ENCODE assay signal across 19 cellular contexts in genomic region chr5:151179489-151179840, GRCh38. TPM values are rescaled to one million over a fixed set of nuclear protein-coding genes. Genes with fewer than 3 reads are reported as not detected.
DNase-seq lines count a peak whose midpoint lies in the region; ATAC-seq and TF ChIP-seq lines count a peak whose summit lies in the region.
"Had no signal": no experiment of that assay in that cellular context is flagged by ENCODE, and none has a peak within 500 bp of the region (broad histone marks: within the 10 kb centered on the region; RNA-seq: fewer than 3 reads in every experiment).

No MANE protein-coding gene starts in this region.

- no peaks in the 10 kb centered on the region for H3K79me1 ChIP-seq in mesenchymal stem cell (replicated peaks; ENCODE audit: low read length, poor library complexity, severe bottlenecking)

- H3K9ac ChIP-seq in Karpas-422 (ENCODE audit: low read length) (peak overlapping the region; percentile 54), mesenchymal stem cell (ENCODE audit: low read length) (no peak overlapping the region)
- H3K9ac ChIP-seq: GM23248 had no signal

- H3K4me2 ChIP-seq in Karpas-422 (ENCODE audit: low read depth, low read length, poor library complexity, severe bottlenecking): peak overlapping the region; percentile 7
- no peak overlapping the region for H3K4me2 ChIP-seq in mesenchymal stem cell (ENCODE audit: low read length, poor library complexity, severe bottlenecking)

- H2AK5ac ChIP-seq in mesenchymal stem cell (ENCODE audit: low read length, severe bottlenecking): no peak overlapping the region

- DNase-seq in activated CD8-positive, alpha-beta memory T cell treated with anti-CD3 and anti-CD28 coated beads, Interleukin-2, amount 10 ng/mL, durations not matched to agents 7 days and 5 days: peak; percentile 38
- DNase-seq in activated CD8-positive, alpha-beta memory T cell treated with anti-CD3 and anti-CD28 coated beads, Interleukin-2, amount 50 U/mL, for 48 hours: no peak
- DNase-seq in Karpas-422 (no peak), coronary artery (ENCODE audit: low spot score) (peak; percentile 9), gastrocnemius medialis (no peak), mesenchymal stem cell (no peak), posterior vena cava (ENCODE audit: low spot score) (no peak)
- DNase-seq: 8988T, DMS 273 treated with DMSO at 0.1 percent for 48 hours, GDM1, GM23248, KBM-7, NCI-H1048, NCI-H1436 treated with DMSO at 0.1 percent for 48 hours, NCI-H2029 treated with DMSO at 0.1 percent for 48 hours, NCI-H748 treated with DMSO at 0.1 percent for 48 hours, PC-3 had no signal

- H2BK12ac ChIP-seq in mesenchymal stem cell (ENCODE audit: low read length in 2 of 2): no peak overlapping the region

- H3K18ac ChIP-seq in mesenchymal stem cell (ENCODE audit: low read depth in 1 of 2, low read length in 2 of 2): no peak overlapping the region

- WGBS in mesenchymal stem cell: 98% methylated on average over 4 of the region's 4 CpGs

- no peaks in the 10 kb centered on the region for H3K79me2 ChIP-seq in Karpas-422 (ENCODE audit: low read length)

- H2AFZ ChIP-seq in Karpas-422 (ENCODE audit: low read length) (no peak overlapping the region), mesenchymal stem cell (ENCODE audit: low read depth, low read length) (no peak overlapping the region)
- H2AFZ ChIP-seq: GM23248 had no signal

- peak overlapping the region; percentile 88 for H3K27ac ChIP-seq in Karpas-422 (ENCODE audit: low read length)
- no peak overlapping the region for H3K27ac ChIP-seq in coronary artery
- H3K27ac ChIP-seq in gastrocnemius medialis: peak overlapping the region in 3 of 4 donors; percentile 0 to 70 (median 50)
- H3K27ac ChIP-seq in mesenchymal stem cell (ENCODE audit: low read length, poor library complexity, severe bottlenecking): no peak overlapping the region
- H3K27ac ChIP-seq: GM23248 had no signal

- H2BK15ac ChIP-seq in mesenchymal stem cell (ENCODE audit: low read depth, poor library complexity, severe bottlenecking): no peak overlapping the region

- H3K4me3 Mint-ChIP-seq in activated CD8-positive, alpha-beta memory T cell treated with anti-CD3 and anti-CD28 coated beads, Interleukin-2, amount 10 ng/mL, durations not matched to agents 7 days and 5 days: no peak overlapping the region

- intact Hi-C loops in gastrocnemius medialis (cut with DNase I; ENCODE audit: low total_unique reads) (loop anchor here (10.0 kb wide), 1 partner anchor 385 kb away; no protein-coding TSS in a partner anchor), posterior vena cava (cut with DNase I) (loop anchor here in 1 of 2 donors (10.0 kb wide), 1 partner anchor 45 kb away; the partner anchor contains the start of gene CCDC69)

- no peaks in the 10 kb centered on the region for H3K9me3 Mint-ChIP-seq in activated CD8-positive, alpha-beta memory T cell treated with anti-CD3 and anti-CD28 coated beads, Interleukin-2, amount 10 ng/mL, durations not matched to agents 7 days and 5 days (ENCODE audit: low read depth)

- TF ChIP-seq POLR2A in gastrocnemius medialis (IDR thresholded peaks at IDR 0.05): no peak

- H3K9me3 ChIP-seq in Karpas-422 (ENCODE audit: low read length) (no peaks in the 10 kb centered on the region), gastrocnemius medialis (no peaks in the 10 kb centered on the region), mesenchymal stem cell (ENCODE audit: control insufficient read depth, low read length) (no peaks in the 10 kb centered on the region)

- H3K4me3 ChIP-seq in Karpas-422 (ENCODE audit: low read length) (no peak overlapping the region), coronary artery (no peak overlapping the region), gastrocnemius medialis (no peak overlapping the region), mesenchymal stem cell (ENCODE audit: insufficient read depth in 1 of 2, low read depth in 1 of 2, low read length in 2 of 2) (no peak overlapping the region)
- H3K4me3 ChIP-seq: GM23248 had no signal

- no peak overlapping the region for H3K4ac ChIP-seq in mesenchymal stem cell (ENCODE audit: low read depth in 1 of 2, low read length in 2 of 2)

- H3K4me1 Mint-ChIP-seq in activated CD8-positive, alpha-beta memory T cell treated with anti-CD3 and anti-CD28 coated beads, Interleukin-2, amount 10 ng/mL, durations not matched to agents 7 days and 5 days: no peaks in the 10 kb centered on the region

- peaks cover 19% of the 10 kb centered on the region for H3K36me3 Mint-ChIP-seq in activated CD8-positive, alpha-beta memory T cell treated with anti-CD3 and anti-CD28 coated beads, Interleukin-2, amount 10 ng/mL, durations not matched to agents 7 days and 5 days

- ATAC-seq in activated CD8-positive, alpha-beta memory T cell treated with anti-CD3 and anti-CD28 coated beads, Interleukin-2, amount 10 ng/mL, durations not matched to agents 7 days and 5 days: no peak
- ATAC-seq in gastrocnemius medialis (no peak), HG03469 (IDR thresholded peaks at IDR 0.05; ENCODE audit: unreplicated experiment) (no peak)
- ATAC-seq: HCT116, PC-3 had no signal

- CTCF ChIA-PET in activated CD8-positive, alpha-beta memory T cell treated with anti-CD3 and anti-CD28 coated beads, Interleukin-2, amount 10 ng/mL, durations not matched to agents 7 days and 5 days (lab: Charles Lee): interaction anchor here (0.9 kb wide), 1 partner anchor 128 kb away, joined by 3 read pairs; no protein-coding TSS in a partner anchor

- no peak overlapping the region for H3K14ac ChIP-seq in mesenchymal stem cell (ENCODE audit: low read length in 2 of 2)

- H3K36me3 ChIP-seq in Karpas-422 (ENCODE audit: insufficient read depth, low read length) (peaks cover 51% of the 10 kb centered on the region), gastrocnemius medialis (peaks cover 0 to 28% of the 10 kb centered on the region in 2 donors), mesenchymal stem cell (ENCODE audit: control insufficient read depth in 1 of 2, insufficient read depth in 2 of 2, low read depth in 1 of 2, low read length in 2 of 2) (no peaks in the 10 kb centered on the region)

- H4K20me1 ChIP-seq in Karpas-422 (ENCODE audit: insufficient read depth, low read depth, low read length): no peaks in the 10 kb centered on the region

- no peak overlapping the region for H4K91ac ChIP-seq in mesenchymal stem cell (ENCODE audit: low read length)

- no peaks in the 10 kb centered on the region for H3K27me3 Mint-ChIP-seq in activated CD8-positive, alpha-beta memory T cell treated with anti-CD3 and anti-CD28 coated beads, Interleukin-2, amount 10 ng/mL, durations not matched to agents 7 days and 5 days

- in situ Hi-C loops in gastrocnemius medialis (cut with MboI; ENCODE audit: low sequenced_read_pairs in 4 of 4): no loop called here

- peaks cover 67% of the 10 kb centered on the region for H3K4me1 ChIP-seq in Karpas-422 (ENCODE audit: low read length)
- H3K4me1 ChIP-seq in gastrocnemius medialis: peaks cover 12 to 25% of the 10 kb centered on the region in 2 donors
- H3K4me1 ChIP-seq in mesenchymal stem cell (ENCODE audit: control insufficient read depth, insufficient read depth, low read depth, low read length): no peaks in the 10 kb centered on the region

- H3K27me3 ChIP-seq in Karpas-422 (ENCODE audit: low read length): no peaks in the 10 kb centered on the region
- H3K27me3 ChIP-seq in gastrocnemius medialis: no peaks in the 10 kb centered on the region
- H3K27me3 ChIP-seq in mesenchymal stem cell (ENCODE audit: control insufficient read depth in 1 of 2, insufficient read depth in 1 of 2, low read length in 2 of 2): peaks cover 0 to 15% of the 10 kb centered on the region in 2 experiments

- no peak overlapping the region for H3K27ac Mint-ChIP-seq in activated CD8-positive, alpha-beta memory T cell treated with anti-CD3 and anti-CD28 coated beads, Interleukin-2, amount 10 ng/mL, durations not matched to agents 7 days and 5 days

- H3K9me2 ChIP-seq in Karpas-422 (replicated peaks; ENCODE audit: insufficient read depth, low read length): no peaks in the 10 kb centered on the region

- H2BK5ac ChIP-seq in mesenchymal stem cell (ENCODE audit: low read depth, low read length, poor library complexity, severe bottlenecking): no peak overlapping the region

- H2BK120ac ChIP-seq in mesenchymal stem cell (ENCODE audit: low read depth, low read length): no peak overlapping the region

- TF ChIP-seq CTCF in coronary artery (IDR thresholded peaks at IDR 0.05) (no peak), gastrocnemius medialis (IDR thresholded peaks at IDR 0.05 in 4 of 5, conservative IDR thresholded peaks at IDR 0.05 in 1 of 5) (no peak)

- no peak overlapping the region for H3K23ac ChIP-seq in mesenchymal stem cell (ENCODE audit: low read length in 2 of 2)

- H4K8ac ChIP-seq in mesenchymal stem cell (ENCODE audit: low read length): no peak overlapping the region

RNA-seq across cellular contexts. Expression of gene ANXA6, which starts 21.9 kb away (rescaled TPM):
- 100 to 1,000 TPM; 623 to 640 TPM for total RNA-seq in activated CD8-positive, alpha-beta memory T cell treated with anti-CD3 and anti-CD28 coated beads, Interleukin-2, amount 10 ng/mL, durations not matched to agents 7 days and 5 days
- 277 and 387 TPM in 2 replicates for total RNA-seq in Karpas-422 (2014; rRNA removed; shearing (Covaris generic); ENCODE audit: low replicate concordance)
- total RNA-seq in gastrocnemius medialis (100 to 1,000 TPM in 3 of 4 donors, 10 to 100 TPM in 1; 91.6 to 164 (median 142) TPM), posterior vena cava (100 to 1,000 TPM; 328 to 430 TPM)
- polyA plus RNA-seq in mesenchymal stem cell (2013, experiment 1 of 2): 338 TPM
- polyA plus RNA-seq in mesenchymal stem cell (2013, experiment 2 of 2): 340 TPM

RNA-seq across cellular contexts. Expression of gene CCDC69, which starts 44.4 kb away (rescaled TPM):
- total RNA-seq in activated CD8-positive, alpha-beta memory T cell treated with anti-CD3 and anti-CD28 coated beads, Interleukin-2, amount 10 ng/mL, durations not matched to agents 7 days and 5 days: 10 to 100 TPM; 73.1 to 89.1 TPM
- total RNA-seq in Karpas-422 (2014; rRNA removed; shearing (Covaris generic); ENCODE audit: low replicate concordance): 241 and 291 TPM in 2 replicates
- total RNA-seq in gastrocnemius medialis (100 to 1,000 TPM in 3 of 4 donors, 10 to 100 TPM in 1; 93.4 to 128 (median 114) TPM), posterior vena cava (10 to 100 TPM; 70.6 to 72.4 TPM)
- polyA plus RNA-seq in mesenchymal stem cell (2013, experiment 1 of 2): 11.2 TPM
- polyA plus RNA-seq in mesenchymal stem cell (2013, experiment 2 of 2): 10.8 TPM

Comparison
In these comparisons a context has a peak if more than half of its experiments do, and no peak if none do; other contexts are left out.
1. DNase-seq: peak in activated CD8-positive, alpha-beta memory T cell treated with anti-CD3 and anti-CD28 coated beads, Interleukin-2, amount 10 ng/mL, durations not matched to agents 7 days and 5 days (single experiment) and coronary artery (single experiment); none in activated CD8-positive, alpha-beta memory T cell treated with anti-CD3 and anti-CD28 coated beads, Interleukin-2, amount 50 U/mL, for 48 hours (single experiment), Karpas-422 (single experiment), gastrocnemius medialis (0 of 2), mesenchymal stem cell (single experiment) and posterior vena cava (single experiment).
2. H3K27ac ChIP-seq: peak in Karpas-422 (single experiment) and gastrocnemius medialis (3 of 4); none in coronary artery (0 of 2) and mesenchymal stem cell (single experiment).